8 cellular contexts compared by ENCODE assay signal in genomic region chr6:7146079-7146828, GRCh38. TPM values are rescaled to one million over a fixed set of nuclear protein-coding genes. Genes with fewer than 3 reads are reported as not detected.
DNase-seq lines count a peak whose midpoint lies in the region; ATAC-seq and TF ChIP-seq lines count a peak whose summit lies in the region.

No MANE protein-coding gene starts in this region.

- H3K27me3 Mint-ChIP-seq in WTC11 (ENCODE audit: low read depth): no peaks in the 10 kb centered on the region

- H3K9me3 ChIP-seq in BLaER1 (no peaks in the 10 kb centered on the region), HUES64 (ENCODE audit: insufficient read depth, low read depth, low read length) (no peaks in the 10 kb centered on the region), ovary (no peaks in the 10 kb centered on the region)

- H3K4me2 ChIP-seq in BLaER1: peak overlapping the region; percentile 95

- intact Hi-C loops in ovary (cut with DNase I) (no loop called here), posterior vena cava (cut with DNase I) (no loop called here)

- peaks cover 100% of the 10 kb centered on the region for H4K20me1 ChIP-seq in BLaER1

- H3K9ac ChIP-seq in BLaER1: peak overlapping the region; percentile 78
- H3K9ac ChIP-seq in HUES64 (ENCODE audit: low read depth, low read length): peak overlapping the region; percentile 45

- no peak for TF ChIP-seq POLR2A in ovary (IDR thresholded peaks at IDR 0.05)

- peak overlapping the region; percentile 98 for H3K27ac Mint-ChIP-seq in WTC11

- H3K4me3 ChIP-seq in BLaER1: peak overlapping the region; percentile 54
- H3K4me3 ChIP-seq in HUES64 (ENCODE audit: low read length): peak overlapping the region; percentile 17
- H3K4me3 ChIP-seq in ovary: no peak overlapping the region

- TF ChIP-seq CTCF in WTC11 (IDR thresholded peaks at IDR 0.05) (no peak), foreskin keratinocyte (conservative IDR thresholded peaks at IDR 0.05) (no peak), ovary (IDR thresholded peaks at IDR 0.05) (no peak)

- CTCF ChIA-PET in WTC11 (lab: Charles Lee): interaction anchor here (1.0 to 3.0 kb wide), 3 partner anchors 387 to 472 kb away, joined by 3 to 10 read pairs (median 5); no protein-coding TSS in a partner anchor

- peak overlapping the region; percentile 75 for H3K27ac ChIP-seq in BLaER1
- H3K27ac ChIP-seq in HUES64 (ENCODE audit: low read depth, low read length): peak overlapping the region; percentile 63
- H3K27ac ChIP-seq in foreskin keratinocyte: peak overlapping the region; percentile 95
- no peak overlapping the region for H3K27ac ChIP-seq in ovary

- H3K9me3 Mint-ChIP-seq in WTC11: no peaks in the 10 kb centered on the region

- H3K4me3 Mint-ChIP-seq in WTC11: peak overlapping the region; percentile 59

- DNase-seq in WTC11 (ENCODE audit: low spot score): no peak
- DNase-seq in foreskin keratinocyte: peak in 1 of 2 donors; percentile 55
- DNase-seq in ovary: peak in 3 of 5 donors; percentile 43 to 51 (median 51)
- no peak for DNase-seq in posterior vena cava (ENCODE audit: low spot score)
- DNase-seq in effector CD4-positive, alpha-beta T cell: no peak

- peaks cover 89% of the 10 kb centered on the region for H3K4me1 ChIP-seq in BLaER1
- peaks cover 69% of the 10 kb centered on the region for H3K4me1 ChIP-seq in HUES64 (ENCODE audit: insufficient read depth, low read length)
- H3K4me1 ChIP-seq in foreskin keratinocyte: peaks cover 58% of the 10 kb centered on the region
- H3K4me1 ChIP-seq in ovary (ENCODE audit: insufficient read depth): peaks cover 21% of the 10 kb centered on the region

- WGBS in HUES64: 59% methylated on average over 13 of the region's 13 CpGs
- WGBS in ovary, 3 donors: 28 to 34% (median 29%) methylated on average over 13 of the region's 13 CpGs

- ATAC-seq in GM19438 (IDR thresholded peaks at IDR 0.05; ENCODE audit: low read depth, unreplicated experiment) (peak; percentile 51), WTC11 (peak; percentile 45), foreskin keratinocyte (peak; percentile 48)

- no peak for TF ChIP-seq EP300 in ovary (IDR thresholded peaks at IDR 0.05)

- POLR2A ChIA-PET in WTC11 (lab: Charles Lee): interaction anchor here (0.8 kb wide), 1 partner anchor 10 kb away, joined by 3 read pairs; no protein-coding TSS in a partner anchor

- H3K36me3 ChIP-seq in BLaER1: peaks cover 11% of the 10 kb centered on the region; the same call in 1 of the 2 replicates
- no peaks in the 10 kb centered on the region for H3K36me3 ChIP-seq in HUES64 (ENCODE audit: insufficient read depth, low read length)
- no peaks in the 10 kb centered on the region for H3K36me3 ChIP-seq in ovary

- no peaks in the 10 kb centered on the region for H3K27me3 ChIP-seq in BLaER1
- no peaks in the 10 kb centered on the region for H3K27me3 ChIP-seq in HUES64 (ENCODE audit: insufficient read depth, low read length)
- H3K27me3 ChIP-seq in foreskin keratinocyte: no peaks in the 10 kb centered on the region
- no peaks in the 10 kb centered on the region for H3K27me3 ChIP-seq in ovary

- H3K36me3 Mint-ChIP-seq in WTC11: no peaks in the 10 kb centered on the region

- peaks cover 82% of the 10 kb centered on the region for H3K4me1 Mint-ChIP-seq in WTC11

TF ChIP-seq in WTC11, 78 proteins besides CTCF, POLR2A, EP300 and RAD21:
- TF ChIP-seq TEAD1 (CRISPR knock-in tag; IDR thresholded peaks at IDR 0.05) (no peak), SMAD4 (CRISPR knock-in tag; IDR thresholded peaks at IDR 0.05) (no peak), SOX15 (CRISPR knock-in tag; IDR thresholded peaks at IDR 0.05) (no peak), GABPB1 (CRISPR knock-in tag; IDR thresholded peaks at IDR 0.05) (peak; percentile 12; the same call in 1 of the 2 replicates), RELA (CRISPR knock-in tag; IDR thresholded peaks at IDR 0.05; ENCODE audit: borderline replicate concordance) (no peak)

RNA-seq across cellular contexts. Expression of gene RREB1, which starts 38.5 kb away (rescaled TPM):
- 11.2 TPM for polyA plus RNA-seq in HUES64 (2013, experiment 1 of 2)
- polyA plus RNA-seq in HUES64 (2013, experiment 2 of 2): 13.5 TPM
- total RNA-seq in WTC11 (2021): 38.5 to 39.4 TPM (median 39.4 TPM) in 3 replicates
- 25.4 and 25.8 TPM in 2 replicates for total RNA-seq in foreskin keratinocyte
- 2.9 and 3.2 TPM in 2 replicates for polyA plus RNA-seq in foreskin keratinocyte
- total RNA-seq in ovary: 10 to 100 TPM; 21.1 to 64.4 (median 53.3) TPM
- polyA plus RNA-seq in ovary: 10 to 100 TPM in 1 of 2 donors, 1 to 10 TPM in 1; 7.3 to 15.1 TPM
- 10 to 100 TPM; 28.8 to 31.8 TPM for total RNA-seq in posterior vena cava

Comparison
In these comparisons a context has a peak if more than half of its experiments do, and no peak if none do; other contexts are left out.
1. H3K27ac ChIP-seq: peak in BLaER1 (single experiment), HUES64 (single experiment) and foreskin keratinocyte (single experiment); none in ovary (0 of 2).
2. DNase-seq: peak in ovary (3 of 5); none in WTC11 (single experiment), posterior vena cava (single experiment) and effector CD4-positive, alpha-beta T cell (single experiment).
3. Peak in every context shown above with its lines, with median percentiles within 50 percentile points of each other: ATAC-seq.